Comparison of ENCODE assay signal across 5 cellular contexts in genomic region chr19:15340086-15340485, GRCh38.
"Had no signal": no experiment of that assay in that cellular context is flagged by ENCODE, and none has a peak within 500 bp of the region (broad histone marks: within the 10 kb centered on the region; RNA-seq: fewer than 3 reads in every experiment).

No MANE protein-coding gene starts in this region.

- H3K9me3 Mint-ChIP-seq: GM23338, H9 had no signal

- H3K27ac Mint-ChIP-seq: GM23338, H9 had no signal

- H3K4me3 Mint-ChIP-seq: GM23338, H9 had no signal

- DNase-seq: H9, HCEC 1CT, IMR-90 had no signal

- H3K4me3 ChIP-seq: GM23338, K562 had no signal

- H3K4me1 Mint-ChIP-seq: GM23338, H9 had no signal

- H3K4me2 ChIP-seq: GM23338 had no signal

- H2AFZ ChIP-seq: GM23338 had no signal
